Comparison of ENCODE assay signal across 10 cellular contexts in genomic region chr6:4906293-4906941, GRCh38.
A peak's percentile ranks its signal among the peaks of the same experiment; 100 is the strongest.
DNase-seq lines count a peak whose midpoint lies in the region; ATAC-seq and TF ChIP-seq lines count a peak whose summit lies in the region.
"Had no signal": no experiment of that assay in that cellular context is flagged by ENCODE, and none has a peak within 500 bp of the region (broad histone marks: within the 10 kb centered on the region; RNA-seq: fewer than 3 reads in every experiment).

No MANE protein-coding gene starts in this region.

- H3K4me3 ChIP-seq in GM08714 (ENCODE audit: low read length) (peak overlapping the region; percentile 57; the same call in 1 of the 2 replicates), ascending aorta (peak overlapping the region in 1 of 2 donors; percentile 21)

- TF ChIP-seq CTCF in mesothelial cell of epicardium (IDR thresholded peaks at IDR 0.05; ENCODE audit: unreplicated experiment) (no peak), ascending aorta (IDR thresholded peaks at IDR 0.05) (no peak)

- no peak overlapping the region for H3K27ac ChIP-seq in ascending aorta

- intact Hi-C loops in ascending aorta (cut with DNase I), result no loop called here

- H3K36me3 ChIP-seq in ascending aorta, result peaks cover 0 to 2% of the 10 kb centered on the region in 2 donors

- no peaks in the 10 kb centered on the region for H3K27me3 ChIP-seq in ascending aorta

- H3K27me3 Mint-ChIP-seq in T-helper 17 cell (no peaks in the 10 kb centered on the region), mesothelial cell of epicardium (ENCODE audit: low read depth) (no peaks in the 10 kb centered on the region)

- H3K9me3 ChIP-seq in T-helper 17 cell (ENCODE audit: control insufficient read depth, low read length, poor library complexity, severe bottlenecking), result no peaks in the 10 kb centered on the region
- H3K9me3 ChIP-seq in ascending aorta, result no peaks in the 10 kb centered on the region

- H3K9me3 Mint-ChIP-seq in mesothelial cell of epicardium, result no peaks in the 10 kb centered on the region

- H3K36me3 Mint-ChIP-seq in T-helper 17 cell (ENCODE audit: low read depth) (peaks cover 10% of the 10 kb centered on the region), mesothelial cell of epicardium (peaks cover 23% of the 10 kb centered on the region)

- H3K4me3 Mint-ChIP-seq in T-helper 17 cell (peak overlapping the region; percentile 49), mesothelial cell of epicardium (no peak overlapping the region)

- peaks cover 23% of the 10 kb centered on the region for H3K4me1 Mint-ChIP-seq in T-helper 17 cell
- peaks cover 28% of the 10 kb centered on the region for H3K4me1 Mint-ChIP-seq in mesothelial cell of epicardium

- peak overlapping the region; percentile 39 for H3K27ac Mint-ChIP-seq in T-helper 17 cell
- H3K27ac Mint-ChIP-seq in mesothelial cell of epicardium, result peak overlapping the region; percentile 21

- ATAC-seq in GM21447 (IDR thresholded peaks at IDR 0.05; ENCODE audit: unreplicated experiment), result peak; percentile 60
- ATAC-seq in T-helper 17 cell, result no peak

- H3K4me1 ChIP-seq in ascending aorta, result peaks cover 0 to 5% of the 10 kb centered on the region in 2 donors

- DNase-seq in T-helper 17 cell, result no peak
- no peak for DNase-seq in mesothelial cell of epicardium (ENCODE audit: low spot score in 2 of 2, unreplicated experiment in 2 of 2)
- no peak for DNase-seq in ecto neural progenitor cell (ENCODE audit: low spot score)
- no peak for DNase-seq in hypothalamus (lab: John Stamatoyannopoulos, UW)
- DNase-seq in ascending aorta (ENCODE audit: low spot score in 2 of 2), result no peak
- no peak for DNase-seq in anterior cingulate cortex (lab: John Stamatoyannopoulos, UW)
- DNase-seq: DMS79 treated with DMSO at 0.1 percent for 48 hours, Karpas-422 had no signal
